ENCODE assay signal across 13 cellular contexts in genomic region chrX:78754917-78755316, GRCh38. TPM values are rescaled to one million over a fixed set of nuclear protein-coding genes. Genes with fewer than 3 reads are reported as not detected.
DNase-seq lines count a peak whose midpoint lies in the region; ATAC-seq and TF ChIP-seq lines count a peak whose summit lies in the region.
"Had no signal": no experiment of that assay in that cellular context is flagged by ENCODE, and none has a peak within 500 bp of the region (broad histone marks: within the 10 kb centered on the region; RNA-seq: fewer than 3 reads in every experiment).

No MANE protein-coding gene starts in this region.

- H3K36me3 ChIP-seq in heart right ventricle, result no peaks in the 10 kb centered on the region

- H3K4me1 ChIP-seq in heart right ventricle, result no peaks in the 10 kb centered on the region

- intact Hi-C loops in heart right ventricle (cut with DNase I), result no loop called here

- peaks cover 0 to 13% (median 0%) of the 10 kb centered on the region in 7 donors for H3K27me3 ChIP-seq in heart right ventricle

- in situ Hi-C loops in KBM-7 (cut with MboI; ENCODE audit: low pct_unique_long_range_greater_than_20kb, low sequenced_read_pairs), result no loop called here

- no peak for TF ChIP-seq CTCF in heart right ventricle (IDR thresholded peaks at IDR 0.05)

- ATAC-seq in HG02763 (IDR thresholded peaks at IDR 0.05; ENCODE audit: unreplicated experiment) (peak; percentile 91), heart right ventricle (no peak)

- no peaks in the 10 kb centered on the region for H3K9me3 ChIP-seq in heart right ventricle

- no peak overlapping the region for H3K27ac ChIP-seq in heart right ventricle
- H3K27ac ChIP-seq: 22Rv1 had no signal

- DNase-seq in SIG-M5 treated with dmso at 0.1 percent for 504 hours (lab: John Stamatoyannopoulos, UW; ENCODE audit: unreplicated experiment) (peak; percentile 49), SIG-M5 (lab: John Stamatoyannopoulos, UW) (no peak), KBM-7 (peak; percentile 69), heart right ventricle (no peak), NCI-H2107 treated with DMSO at 0.1 percent for 48 hours (lab: John Stamatoyannopoulos, UW; ENCODE audit: unreplicated experiment) (no peak), AML-193 (lab: John Stamatoyannopoulos, UW) (no peak), T1000 (lab: John Stamatoyannopoulos, UW) (no peak)
- DNase-seq: Kasumi-1; SHP77; stimulated activated CD4-positive, alpha-beta T cell treated with anti-CD3 and anti-CD28 coated beads, Interleukin-4, amount 100 ng/mL, for 4 hours had no signal

- H3K4me3 ChIP-seq in heart right ventricle, result no peak overlapping the region

- 90 to 91% methylated on average over 5 of the region's 5 CpGs for WGBS in heart right ventricle, 2 donors

RNA-seq across cellular contexts. Expression of gene LPAR4, which starts 7.4 kb away (rescaled TPM):
- total RNA-seq in heart right ventricle, result under 1 TPM in 7 of 10 donors, not detected in 3; 0.13 to 0.49 (median 0.21) TPM
- under 1 TPM; 0.09 to 0.44 TPM for polyA plus RNA-seq in heart right ventricle
- total RNA-seq: bronchial epithelial cell had no signal

Comparison
In these comparisons a context has a peak if more than half of its experiments do, and no peak if none do; other contexts are left out.
1. DNase-seq: peak in SIG-M5 treated with dmso at 0.1 percent for 504 hours (single experiment) and KBM-7 (single experiment); none in SIG-M5 (single experiment), heart right ventricle (0 of 2), NCI-H2107 treated with DMSO at 0.1 percent for 48 hours (single experiment), AML-193 (0 of 2) and T1000 (single experiment).